In genomic region chr19:54162884-54163283, GRCh38 we compare ENCODE assay signal across 10 cellular contexts. TPM values are rescaled to one million over a fixed set of nuclear protein-coding genes. Genes with fewer than 3 reads are reported as not detected.
A peak's percentile ranks its signal among the peaks of the same experiment; 100 is the strongest.
DNase-seq lines count a peak whose midpoint lies in the region; ATAC-seq and TF ChIP-seq lines count a peak whose summit lies in the region.
"Had no signal": no experiment of that assay in that cellular context is flagged by ENCODE, and none has a peak within 500 bp of the region (broad histone marks: within the 10 kb centered on the region; RNA-seq: fewer than 3 reads in every experiment).

No MANE protein-coding gene starts in this region.

- H3K9me3 ChIP-seq in iPS-15b (ENCODE audit: control insufficient read depth, insufficient read depth, low read length): no peaks in the 10 kb centered on the region
- H3K9me3 ChIP-seq: testis had no signal

- H3K9me3 Mint-ChIP-seq in activated CD8-positive, alpha-beta memory T cell treated with anti-CD3 and anti-CD28 coated beads, Interleukin-2, amount 10 ng/mL, durations not matched to agents 7 days and 5 days (ENCODE audit: low read depth): no peaks in the 10 kb centered on the region
- no peaks in the 10 kb centered on the region for H3K9me3 Mint-ChIP-seq in activated CD4-positive, alpha-beta memory T cell treated with anti-CD3 and anti-CD28 coated beads for 36 hours
- H3K9me3 Mint-ChIP-seq in stimulated activated naive B cell treated with anti-CD40 and anti-IgM and Interleukin-4, amounts not matched to agents 10 μg/mL and 1 μg/mL and 100 μg/mL, for 72 hours: no peaks in the 10 kb centered on the region

- H3K4me3 ChIP-seq in iPS-15b (ENCODE audit: low read depth, low read length): peak overlapping the region; percentile 68

- peaks cover 54% of the 10 kb centered on the region for H3K4me1 Mint-ChIP-seq in activated CD8-positive, alpha-beta memory T cell treated with anti-CD3 and anti-CD28 coated beads, Interleukin-2, amount 10 ng/mL, durations not matched to agents 7 days and 5 days
- peaks cover 44% of the 10 kb centered on the region for H3K4me1 Mint-ChIP-seq in activated CD4-positive, alpha-beta memory T cell treated with anti-CD3 and anti-CD28 coated beads for 36 hours (ENCODE audit: low read depth)
- peaks cover 36 to 49% of the 10 kb centered on the region in 2 donors for H3K4me1 Mint-ChIP-seq in stimulated activated naive B cell treated with anti-CD40 and anti-IgM and Interleukin-4, amounts not matched to agents 10 μg/mL and 1 μg/mL and 100 μg/mL, for 72 hours

- in situ Hi-C loops in GM13977 (cut with MboI; ENCODE audit: low pct_unique_long_range_greater_than_20kb, low sequenced_read_pairs, unreplicated experiment): no loop called here

- no peak for DNase-seq in activated CD8-positive, alpha-beta memory T cell treated with anti-CD3 and anti-CD28 coated beads, Interleukin-2, amount 10 ng/mL, durations not matched to agents 7 days and 5 days
- DNase-seq in activated CD8-positive, alpha-beta memory T cell treated with anti-CD3 and anti-CD28 coated beads, Interleukin-2, amount 50 U/mL, for 48 hours: no peak
- no peak for DNase-seq in activated CD4-positive, alpha-beta memory T cell treated with anti-CD3 and anti-CD28 coated beads for 36 hours
- no peak for DNase-seq in stimulated activated naive B cell treated with anti-CD40 and anti-IgM and Interleukin-4, amounts not matched to agents 10 μg/mL and 1 μg/mL and 100 μg/mL, for 72 hours
- DNase-seq in HCEC 1CT (no peak), GM13977 (ENCODE audit: low spot score) (no peak)
- DNase-seq: NCI-H446 had no signal

- no peaks in the 10 kb centered on the region for H3K36me3 ChIP-seq in iPS-15b (ENCODE audit: control insufficient read depth, insufficient read depth, low read length)

- no peak for ATAC-seq in activated CD8-positive, alpha-beta memory T cell treated with anti-CD3 and anti-CD28 coated beads, Interleukin-2, amount 10 ng/mL, durations not matched to agents 7 days and 5 days
- no peak for ATAC-seq in stimulated activated naive B cell treated with anti-CD40 and anti-IgM and Interleukin-4, amounts not matched to agents 10 μg/mL and 1 μg/mL and 100 μg/mL, for 72 hours (replicated peaks)
- ATAC-seq in GM21619 (IDR thresholded peaks at IDR 0.05; ENCODE audit: unreplicated experiment): no peak

- no peak for TF ChIP-seq CTCF in GM13977 (IDR thresholded peaks at IDR 0.05; ENCODE audit: extremely low read depth, insufficient read depth, missing control alignments)

- CTCF ChIA-PET in activated CD8-positive, alpha-beta memory T cell treated with anti-CD3 and anti-CD28 coated beads, Interleukin-2, amount 10 ng/mL, durations not matched to agents 7 days and 5 days (lab: Charles Lee): no interaction called here
- CTCF ChIA-PET in activated CD4-positive, alpha-beta memory T cell treated with anti-CD3 and anti-CD28 coated beads for 36 hours (lab: Charles Lee): no interaction called here

- no peak overlapping the region for H3K9ac ChIP-seq in iPS-15b (ENCODE audit: low read depth, low read length)

- peak overlapping the region; percentile 82 for H3K4me3 Mint-ChIP-seq in activated CD8-positive, alpha-beta memory T cell treated with anti-CD3 and anti-CD28 coated beads, Interleukin-2, amount 10 ng/mL, durations not matched to agents 7 days and 5 days
- peak overlapping the region; percentile 71 for H3K4me3 Mint-ChIP-seq in activated CD4-positive, alpha-beta memory T cell treated with anti-CD3 and anti-CD28 coated beads for 36 hours
- peak overlapping the region; percentile 85 to 86 for H3K4me3 Mint-ChIP-seq in stimulated activated naive B cell treated with anti-CD40 and anti-IgM and Interleukin-4, amounts not matched to agents 10 μg/mL and 1 μg/mL and 100 μg/mL, for 72 hours

- H3K27me3 Mint-ChIP-seq in activated CD8-positive, alpha-beta memory T cell treated with anti-CD3 and anti-CD28 coated beads, Interleukin-2, amount 10 ng/mL, durations not matched to agents 7 days and 5 days: peaks cover 8% of the 10 kb centered on the region
- peaks cover 3% of the 10 kb centered on the region for H3K27me3 Mint-ChIP-seq in activated CD4-positive, alpha-beta memory T cell treated with anti-CD3 and anti-CD28 coated beads for 36 hours
- H3K27me3 Mint-ChIP-seq in stimulated activated naive B cell treated with anti-CD40 and anti-IgM and Interleukin-4, amounts not matched to agents 10 μg/mL and 1 μg/mL and 100 μg/mL, for 72 hours: peaks cover 27 to 39% of the 10 kb centered on the region in 2 donors

- POLR2A ChIA-PET in activated CD4-positive, alpha-beta memory T cell treated with anti-CD3 and anti-CD28 coated beads for 36 hours (lab: Charles Lee): no interaction called here

- peaks cover 9% of the 10 kb centered on the region for H3K4me1 ChIP-seq in iPS-15b (ENCODE audit: control insufficient read depth, insufficient read depth, low read length)

- H3K27me3 ChIP-seq in iPS-15b (ENCODE audit: control insufficient read depth, insufficient read depth, low read length): peaks cover 4% of the 10 kb centered on the region
- H3K27me3 ChIP-seq: testis had no signal

- peak overlapping the region; percentile 14 for H3K27ac Mint-ChIP-seq in activated CD8-positive, alpha-beta memory T cell treated with anti-CD3 and anti-CD28 coated beads, Interleukin-2, amount 10 ng/mL, durations not matched to agents 7 days and 5 days
- peak overlapping the region; percentile 10 for H3K27ac Mint-ChIP-seq in activated CD4-positive, alpha-beta memory T cell treated with anti-CD3 and anti-CD28 coated beads for 36 hours
- peak overlapping the region; percentile 81 for H3K27ac Mint-ChIP-seq in stimulated activated naive B cell treated with anti-CD40 and anti-IgM and Interleukin-4, amounts not matched to agents 10 μg/mL and 1 μg/mL and 100 μg/mL, for 72 hours

- peaks cover 2% of the 10 kb centered on the region for H3K36me3 Mint-ChIP-seq in activated CD8-positive, alpha-beta memory T cell treated with anti-CD3 and anti-CD28 coated beads, Interleukin-2, amount 10 ng/mL, durations not matched to agents 7 days and 5 days
- H3K36me3 Mint-ChIP-seq in activated CD4-positive, alpha-beta memory T cell treated with anti-CD3 and anti-CD28 coated beads for 36 hours: peaks cover 11% of the 10 kb centered on the region
- H3K36me3 Mint-ChIP-seq in stimulated activated naive B cell treated with anti-CD40 and anti-IgM and Interleukin-4, amounts not matched to agents 10 μg/mL and 1 μg/mL and 100 μg/mL, for 72 hours: peaks cover 0 to 7% of the 10 kb centered on the region in 2 donors

- intact Hi-C loops in activated CD4-positive, alpha-beta memory T cell treated with anti-CD3 and anti-CD28 coated beads for 36 hours (cut with micrococcal nuclease): no loop called here

RNA-seq across cellular contexts. Expression of gene LENG1, which starts 3.4 kb away (rescaled TPM):
- total RNA-seq in activated CD8-positive, alpha-beta memory T cell treated with anti-CD3 and anti-CD28 coated beads, Interleukin-2, amount 10 ng/mL, durations not matched to agents 7 days and 5 days: 1 to 10 TPM; 8.0 to 8.6 TPM
- 1 to 10 TPM; 4.7 to 5.3 TPM for total RNA-seq in activated CD4-positive, alpha-beta memory T cell treated with anti-CD3 and anti-CD28 coated beads for 36 hours

RNA-seq across cellular contexts. Expression of gene TMC4, which starts 10.1 kb away (rescaled TPM):
- total RNA-seq in activated CD8-positive, alpha-beta memory T cell treated with anti-CD3 and anti-CD28 coated beads, Interleukin-2, amount 10 ng/mL, durations not matched to agents 7 days and 5 days: 1 to 10 TPM in 1 of 2 experiments, under 1 TPM in 1; 0.89 to 1.3 TPM
- under 1 TPM; 0.26 to 0.27 TPM for total RNA-seq in activated CD4-positive, alpha-beta memory T cell treated with anti-CD3 and anti-CD28 coated beads for 36 hours

RNA-seq across cellular contexts. Expression of gene CNOT3, which starts 25.3 kb away (rescaled TPM):
- total RNA-seq in activated CD8-positive, alpha-beta memory T cell treated with anti-CD3 and anti-CD28 coated beads, Interleukin-2, amount 10 ng/mL, durations not matched to agents 7 days and 5 days: 10 to 100 TPM; 67.5 to 83.1 TPM
- 10 to 100 TPM; 54.6 to 58.7 TPM for total RNA-seq in activated CD4-positive, alpha-beta memory T cell treated with anti-CD3 and anti-CD28 coated beads for 36 hours

RNA-seq across cellular contexts. Expression of gene MBOAT7, which starts 26.5 kb away (rescaled TPM):
- total RNA-seq in activated CD8-positive, alpha-beta memory T cell treated with anti-CD3 and anti-CD28 coated beads, Interleukin-2, amount 10 ng/mL, durations not matched to agents 7 days and 5 days: 10 to 100 TPM; 54.7 to 76.3 TPM
- total RNA-seq in activated CD4-positive, alpha-beta memory T cell treated with anti-CD3 and anti-CD28 coated beads for 36 hours: 100 to 1,000 TPM; 107 to 112 TPM

RNA-seq across cellular contexts. Expression of gene TSEN34, which starts 28.2 kb away (rescaled TPM):
- total RNA-seq in activated CD8-positive, alpha-beta memory T cell treated with anti-CD3 and anti-CD28 coated beads, Interleukin-2, amount 10 ng/mL, durations not matched to agents 7 days and 5 days: 10 to 100 TPM; 11.4 to 13.5 TPM
- 10 to 100 TPM; 15.5 to 16.3 TPM for total RNA-seq in activated CD4-positive, alpha-beta memory T cell treated with anti-CD3 and anti-CD28 coated beads for 36 hours

Comparison
In these comparisons a context has a peak if more than half of its experiments do, and no peak if none do; other contexts are left out.
1. H3K27ac Mint-ChIP-seq: peak in every context shown above with its lines; median percentile 81 in stimulated activated naive B cell treated with anti-CD40 and anti-IgM and Interleukin-4, amounts not matched to agents 10 μg/mL and 1 μg/mL and 100 μg/mL, for 72 hours; 14 in activated CD8-positive, alpha-beta memory T cell treated with anti-CD3 and anti-CD28 coated beads, Interleukin-2, amount 10 ng/mL, durations not matched to agents 7 days and 5 days; 10 in activated CD4-positive, alpha-beta memory T cell treated with anti-CD3 and anti-CD28 coated beads for 36 hours.